Comparison of ENCODE assay signal across 25 cellular contexts in the genomic region with DNA sequence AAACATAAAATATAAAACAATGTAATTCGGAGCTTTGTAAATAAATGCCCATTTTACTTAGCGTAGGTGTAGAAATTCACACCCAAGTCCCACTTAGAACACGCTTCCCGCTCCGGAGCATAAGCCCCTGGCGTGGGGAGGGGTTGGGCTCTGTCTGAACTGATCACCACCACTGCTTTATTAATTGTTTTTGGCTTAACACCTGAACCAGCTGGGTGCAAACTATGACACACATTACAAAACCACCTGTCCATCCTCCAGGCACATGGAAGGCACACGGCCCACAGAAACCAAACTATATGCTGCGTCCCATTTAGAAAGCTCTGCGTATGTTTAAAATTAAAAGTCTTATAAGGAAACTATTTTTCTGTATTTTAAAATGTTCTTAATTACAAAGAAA. TPM values are rescaled to one million over a fixed set of nuclear protein-coding genes. Genes with fewer than 3 reads are reported as not detected.
DNase-seq lines count a peak whose midpoint lies in the region; ATAC-seq and TF ChIP-seq lines count a peak whose summit lies in the region.
"Had no signal": no experiment of that assay in that cellular context is flagged by ENCODE, and none has a peak within 500 bp of the region (broad histone marks: within the 10 kb centered on the region; RNA-seq: fewer than 3 reads in every experiment).

No MANE protein-coding gene starts in this region.

- no peak overlapping the region for H3K14ac ChIP-seq in mesenchymal stem cell (ENCODE audit: low read length in 2 of 2)

- peaks cover 0 to 4% of the 10 kb centered on the region in 2 experiments for H3K36me3 ChIP-seq in SK-N-SH (replicated peaks in 1 of 2; ENCODE audit: control insufficient read depth in 1 of 2, insufficient read depth in 2 of 2, low read length in 1 of 2)
- peaks cover 14 to 53% of the 10 kb centered on the region in 2 experiments for H3K36me3 ChIP-seq in mesenchymal stem cell (ENCODE audit: control insufficient read depth in 1 of 2, insufficient read depth in 2 of 2, low read depth in 1 of 2, low read length in 2 of 2)
- no peaks in the 10 kb centered on the region for H3K36me3 ChIP-seq in upper lobe of right lung
- H3K36me3 ChIP-seq: neutrophil had no signal

- H3K9me2 ChIP-seq in SK-N-SH: no peaks in the 10 kb centered on the region

- H3K27ac ChIP-seq in SK-N-SH (ENCODE audit: low read depth in 2 of 2, low read length in 1 of 2): peak overlapping the region; percentile 15 to 39; a peak in 3 of 4 replicates
- H3K27ac ChIP-seq in mesenchymal stem cell (ENCODE audit: low read length, poor library complexity, severe bottlenecking): peak overlapping the region; percentile 35
- no peak overlapping the region for H3K27ac ChIP-seq in upper lobe of right lung
- H3K27ac ChIP-seq: 22Rv1, KMS-11, neutrophil, tibial artery had no signal

- peak overlapping the region; percentile 95 to 100 for H3K27ac Mint-ChIP-seq in natural killer cell
- H3K27ac Mint-ChIP-seq in natural killer cell treated with Interleukin-12 subunit alpha and Interleukin-12 subunit beta and Interleukin-15 and Interleukin-18, amount 100 ng/mL, for 72 hours: no peak overlapping the region

- H3K23ac ChIP-seq in mesenchymal stem cell (ENCODE audit: low read length in 2 of 2): no peak overlapping the region

- no peak overlapping the region for H2BK15ac ChIP-seq in mesenchymal stem cell (ENCODE audit: low read depth, poor library complexity, severe bottlenecking)

- H3K4ac ChIP-seq in mesenchymal stem cell (ENCODE audit: low read depth in 1 of 2, low read length in 2 of 2): no peak overlapping the region

- POLR2A ChIA-PET in SK-N-SH (lab: Yijun Ruan, JAX): no interaction called here

- no peaks in the 10 kb centered on the region for H3K9me3 Mint-ChIP-seq in natural killer cell
- no peaks in the 10 kb centered on the region for H3K9me3 Mint-ChIP-seq in natural killer cell treated with Interleukin-12 subunit alpha and Interleukin-12 subunit beta and Interleukin-15 and Interleukin-18, amount 100 ng/mL, for 72 hours
- H3K9me3 Mint-ChIP-seq: stimulated activated naive CD8-positive, alpha-beta T cell treated with anti-CD3 and anti-CD28 coated beads, Interleukin-15, Interleukin-2, amounts not matched to agents 100 ng/mL and 50 ng/mL, for 24 hours; T-cell had no signal

- H3K9me3 ChIP-seq in SK-N-SH: no peaks in the 10 kb centered on the region
- no peaks in the 10 kb centered on the region for H3K9me3 ChIP-seq in mesenchymal stem cell (ENCODE audit: control insufficient read depth, low read length)
- H3K9me3 ChIP-seq in upper lobe of right lung: no peaks in the 10 kb centered on the region
- H3K9me3 ChIP-seq: neutrophil, tibial artery had no signal

- H3K9ac ChIP-seq in SK-N-SH (no peak overlapping the region), mesenchymal stem cell (ENCODE audit: low read length) (no peak overlapping the region)
- H3K9ac ChIP-seq: KMS-11 had no signal

- H2BK12ac ChIP-seq in mesenchymal stem cell (ENCODE audit: low read length in 2 of 2): peak overlapping the region in 1 of 2 experiments; percentile 67

- ATAC-seq in SK-N-SH treated with all-trans-retinoic acid at 6 μM for 48 hours: no peak
- no peak for ATAC-seq in natural killer cell
- no peak for ATAC-seq in natural killer cell treated with Interleukin-12 subunit alpha and Interleukin-12 subunit beta and Interleukin-15 and Interleukin-18, amount 100 ng/mL, for 72 hours
- no peak for ATAC-seq in upper lobe of right lung
- ATAC-seq: esophagus mucosa, T-cell had no signal

- TF ChIP-seq CTCF in SK-N-SH (IDR thresholded peaks at IDR 0.05) (no peak), natural killer cell (IDR thresholded peaks at IDR 0.05) (no peak), upper lobe of right lung (IDR thresholded peaks at IDR 0.05) (no peak)

- no peaks in the 10 kb centered on the region for H3K27me3 Mint-ChIP-seq in natural killer cell (ENCODE audit: low read depth in 2 of 2)
- H3K27me3 Mint-ChIP-seq in natural killer cell treated with Interleukin-12 subunit alpha and Interleukin-12 subunit beta and Interleukin-15 and Interleukin-18, amount 100 ng/mL, for 72 hours: no peaks in the 10 kb centered on the region
- H3K27me3 Mint-ChIP-seq: stimulated activated naive CD8-positive, alpha-beta T cell treated with anti-CD3 and anti-CD28 coated beads, Interleukin-15, Interleukin-2, amounts not matched to agents 100 ng/mL and 50 ng/mL, for 24 hours; T-cell had no signal

- H2AK5ac ChIP-seq in mesenchymal stem cell (ENCODE audit: low read length, severe bottlenecking): no peak overlapping the region

- peak overlapping the region; percentile 80 for H3K4me3 Mint-ChIP-seq in natural killer cell
- H3K4me3 Mint-ChIP-seq in natural killer cell treated with Interleukin-12 subunit alpha and Interleukin-12 subunit beta and Interleukin-15 and Interleukin-18, amount 100 ng/mL, for 72 hours: no peak overlapping the region
- H3K4me3 Mint-ChIP-seq: activated naive CD4-positive, alpha-beta T cell treated with anti-CD3 and anti-CD28 coated beads for 36 hours had no signal

- H3K18ac ChIP-seq in mesenchymal stem cell (ENCODE audit: low read depth in 1 of 2, low read length in 2 of 2): peak overlapping the region in 1 of 2 experiments; percentile 48

- H3K4me3 ChIP-seq in SK-N-SH (ENCODE audit: low read depth in 2 of 2, low read length in 1 of 2) (no peak overlapping the region), mesenchymal stem cell (ENCODE audit: insufficient read depth in 1 of 2, low read depth in 1 of 2, low read length in 2 of 2) (no peak overlapping the region), upper lobe of right lung (no peak overlapping the region)
- H3K4me3 ChIP-seq: tibial artery had no signal

- H3K4me2 ChIP-seq in SK-N-SH: no peak overlapping the region
- no peak overlapping the region for H3K4me2 ChIP-seq in mesenchymal stem cell (ENCODE audit: low read length, poor library complexity, severe bottlenecking)
- H3K4me2 ChIP-seq: KMS-11 had no signal

- intact Hi-C loops in natural killer cell (cut with micrococcal nuclease): loop anchor here (5.0 kb wide), 1 partner anchor 36 kb away; no protein-coding TSS in a partner anchor
- intact Hi-C loops in upper lobe of right lung (cut with DNase I): no loop called here

- H4K8ac ChIP-seq in mesenchymal stem cell (ENCODE audit: low read length): no peak overlapping the region

- H3K4me1 Mint-ChIP-seq in natural killer cell: peaks cover 72 to 85% of the 10 kb centered on the region in 2 donors
- H3K4me1 Mint-ChIP-seq in natural killer cell treated with Interleukin-12 subunit alpha and Interleukin-12 subunit beta and Interleukin-15 and Interleukin-18, amount 100 ng/mL, for 72 hours (ENCODE audit: low read depth in 2 of 2): peaks cover 47 to 50% of the 10 kb centered on the region in 2 donors

- CTCF ChIA-PET in SK-N-SH (lab: Yijun Ruan, JAX): interaction anchor here (1.1 to 1.3 kb wide), 3 partner anchors 107 to 293 kb away, joined by 3 to 7 read pairs (median 3); no protein-coding TSS in a partner anchor

- TF ChIP-seq RAD21 in SK-N-SH (IDR thresholded peaks at IDR 0.05; ENCODE audit: low read length): no peak

- TF ChIP-seq EP300 in SK-N-SH (IDR thresholded peaks at IDR 0.05; ENCODE audit: borderline replicate concordance in 1 of 2, low read depth in 1 of 2, low read length in 1 of 2): no peak

- H2BK120ac ChIP-seq in mesenchymal stem cell (ENCODE audit: low read depth, low read length): peak overlapping the region; percentile 36

- H3K27me3 ChIP-seq in SK-N-SH (ENCODE audit: insufficient read depth) (no peaks in the 10 kb centered on the region), mesenchymal stem cell (ENCODE audit: control insufficient read depth in 1 of 2, insufficient read depth in 1 of 2, low read length in 2 of 2) (no peaks in the 10 kb centered on the region), upper lobe of right lung (no peaks in the 10 kb centered on the region)
- H3K27me3 ChIP-seq: neutrophil, tibial artery had no signal

- H3K4me1 ChIP-seq in SK-N-SH (ENCODE audit: control insufficient read depth in 1 of 2, insufficient read depth in 2 of 2, low read depth in 1 of 2, low read length in 1 of 2): peaks cover 30 to 68% of the 10 kb centered on the region in 2 experiments
- peaks cover 76% of the 10 kb centered on the region for H3K4me1 ChIP-seq in mesenchymal stem cell (ENCODE audit: control insufficient read depth, insufficient read depth, low read depth, low read length)
- H3K4me1 ChIP-seq in upper lobe of right lung: peaks cover 20% of the 10 kb centered on the region

- H3K79me1 ChIP-seq in mesenchymal stem cell (replicated peaks; ENCODE audit: low read length, poor library complexity, severe bottlenecking): no peaks in the 10 kb centered on the region

- H3K36me3 Mint-ChIP-seq in natural killer cell: no peaks in the 10 kb centered on the region
- H3K36me3 Mint-ChIP-seq in natural killer cell treated with Interleukin-12 subunit alpha and Interleukin-12 subunit beta and Interleukin-15 and Interleukin-18, amount 100 ng/mL, for 72 hours: no peaks in the 10 kb centered on the region

- peaks cover 85% of the 10 kb centered on the region for H3K79me2 ChIP-seq in SK-N-SH (ENCODE audit: insufficient read depth)

- peaks cover 46% of the 10 kb centered on the region for H4K20me1 ChIP-seq in SK-N-SH (ENCODE audit: insufficient read depth)

- H2BK5ac ChIP-seq in mesenchymal stem cell (ENCODE audit: low read depth, low read length, poor library complexity, severe bottlenecking): no peak overlapping the region

- H3F3A ChIP-seq in SK-N-SH (replicated peaks; ENCODE audit: insufficient read depth): peaks cover 31% of the 10 kb centered on the region

- 97% methylated on average over 9 of the region's 9 CpGs for WGBS in SK-N-SH (ENCODE audit: low lambda C conversion rate)
- WGBS in mesenchymal stem cell: over 99% methylated on average over 6 of the region's 9 CpGs

- DNase-seq in SK-N-SH: no peak
- DNase-seq in natural killer cell: peak; percentile 6
- DNase-seq in natural killer cell treated with Interleukin-12 subunit alpha and Interleukin-12 subunit beta and Interleukin-15 and Interleukin-18, amount 100 ng/mL, for 72 hours (ENCODE audit: low spot score): no peak
- DNase-seq in mesenchymal stem cell: no peak
- peak; percentile 35 for DNase-seq in upper lobe of right lung
- DNase-seq in NCI-H187 (lab: John Stamatoyannopoulos, UW): no peak
- no peak for DNase-seq in activated CD4-positive, alpha-beta T cell treated with anti-CD3 and anti-CD28 coated beads, Interleukin-2, amount 50 U/mL, for 4 hours
- DNase-seq: activated CD4-positive, alpha-beta T cell treated with anti-CD3 and anti-CD28 coated beads for 1 hour; activated naive CD4-positive, alpha-beta T cell treated with anti-CD3 and anti-CD28 coated beads for 36 hours; hippocampal formation; NCI-H1930; NCI-H345; NCI-H82; OCI-M1; SHP77; small intestine; stimulated activated CD4-positive, alpha-beta T cell treated with anti-CD3 and anti-CD28 coated beads, Interleukin-4, amount 100 ng/mL, for 24 hours had no signal

- H4K91ac ChIP-seq in mesenchymal stem cell (ENCODE audit: low read length): no peak overlapping the region

- H2AFZ ChIP-seq in SK-N-SH (ENCODE audit: low read depth): no peak overlapping the region
- H2AFZ ChIP-seq in mesenchymal stem cell (ENCODE audit: low read depth, low read length): no peak overlapping the region

RNA-seq across cellular contexts. Expression of a gene that starts 25.9 kb away (rescaled TPM):
- polyA plus RNA-seq in SK-N-SH (2012; rRNA removed): 23.9 and 25.1 TPM in 2 replicates
- 17.3 and 20.8 TPM in 2 replicates for polyA plus RNA-seq in SK-N-SH (2012; cell fraction: cytosol; rRNA removed)
- polyA plus RNA-seq in SK-N-SH (2012; cell fraction: nucleus; rRNA removed): 26.8 and 31.9 TPM in 2 replicates
- total RNA-seq in natural killer cell (100 to 1,000 TPM; 252 to 277 (median 274) TPM), upper lobe of right lung (17.3 TPM)
- 10 to 100 TPM in 1 of 2 donors, 1 to 10 TPM in 1; 6.9 to 11.7 TPM for total RNA-seq in natural killer cell treated with Interleukin-12 subunit alpha and Interleukin-12 subunit beta and Interleukin-15 and Interleukin-18, amount 100 ng/mL, for 72 hours
- polyA plus RNA-seq in mesenchymal stem cell (2013, experiment 1 of 2): 44.2 TPM
- 43.9 TPM for polyA plus RNA-seq in mesenchymal stem cell (2013, experiment 2 of 2)

Comparison
In these comparisons a context has a peak if more than half of its experiments do, and no peak if none do; other contexts are left out.
1. DNase-seq: peak in natural killer cell (single experiment) and upper lobe of right lung (single experiment); none in SK-N-SH (single experiment), natural killer cell treated with Interleukin-12 subunit alpha and Interleukin-12 subunit beta and Interleukin-15 and Interleukin-18, amount 100 ng/mL, for 72 hours (single experiment), mesenchymal stem cell (single experiment), NCI-H187 (0 of 2) and activated CD4-positive, alpha-beta T cell treated with anti-CD3 and anti-CD28 coated beads, Interleukin-2, amount 50 U/mL, for 4 hours (0 of 2).
2. H3K27ac Mint-ChIP-seq: peak in natural killer cell (2 of 2); none in natural killer cell treated with Interleukin-12 subunit alpha and Interleukin-12 subunit beta and Interleukin-15 and Interleukin-18, amount 100 ng/mL, for 72 hours (0 of 2).
3. RNA of a gene that starts 25.9 kb away (total RNA-seq): 252 to 277 TPM in natural killer cell; 17.3 TPM in upper lobe of right lung (single experiment) and 6.9 to 11.7 TPM in natural killer cell treated with Interleukin-12 subunit alpha and Interleukin-12 subunit beta and Interleukin-15 and Interleukin-18, amount 100 ng/mL, for 72 hours; every median in the first group is over 10 times any median in the second.